9 cellular contexts compared by ENCODE assay signal in genomic region chr4:152382057-152382785, GRCh38.
DNase-seq lines count a peak whose midpoint lies in the region; ATAC-seq and TF ChIP-seq lines count a peak whose summit lies in the region.
"Had no signal": no experiment of that assay in that cellular context is flagged by ENCODE, and none has a peak within 500 bp of the region (broad histone marks: within the 10 kb centered on the region; RNA-seq: fewer than 3 reads in every experiment).

No MANE protein-coding gene starts in this region.

- peaks cover 0 to 45% (median 19%) of the 10 kb centered on the region in 6 donors for H3K4me1 ChIP-seq in spleen

- no peak for ATAC-seq in HG02642 (IDR thresholded peaks at IDR 0.05; ENCODE audit: poor library complexity, unreplicated experiment)

- intact Hi-C loops in spleen (cut with DNase I; ENCODE audit: low total_unique reads): no loop called here
- intact Hi-C loops in posterior vena cava (cut with DNase I): no loop called here

- H3K27ac ChIP-seq in spleen: peak overlapping the region in 7 of 8 donors; percentile 44 to 70 (median 58)
- H3K27ac ChIP-seq: SK-N-MC had no signal

- DNase-seq in NCI-H2196 (lab: John Stamatoyannopoulos, UW; ENCODE audit: unreplicated experiment) (peak; percentile 11), NCI-H2196 treated with DMSO at 0.1 percent for 48 hours (lab: John Stamatoyannopoulos, UW; ENCODE audit: unreplicated experiment) (no peak), M059J (ENCODE audit: low read depth) (peak; percentile 4), fibroblast of pulmonary artery (ENCODE audit: low read depth) (peak; percentile 17), spleen (no peak), posterior vena cava (ENCODE audit: low spot score) (no peak)
- no peak for DNase-seq in stimulated activated naive CD4-positive, alpha-beta T cell treated with Interleukin-2 at 50 U/mL for 16 hours (lab: John Stamatoyannopoulos, UW)

- H3K4me3 ChIP-seq in fibroblast of pulmonary artery (replicated peaks; ENCODE audit: low read depth, low read length) (peak overlapping the region; percentile 18), spleen (peak overlapping the region in 2 of 8 donors; percentile 16 to 27)
- H3K4me3 ChIP-seq: SK-N-MC had no signal

- no peaks in the 10 kb centered on the region for H3K9me3 ChIP-seq in spleen

- TF ChIP-seq POLR2A in spleen (IDR thresholded peaks at IDR 0.05): no peak

- H3K27me3 ChIP-seq in spleen (replicated peaks in 1 of 7): no peaks in the 10 kb centered on the region

- no peaks in the 10 kb centered on the region for H3K36me3 ChIP-seq in spleen

- TF ChIP-seq CTCF in fibroblast of pulmonary artery (IDR thresholded peaks at IDR 0.05; ENCODE audit: low read length, missing control alignments) (no peak), spleen (IDR thresholded peaks at IDR 0.05 in 8 of 11, conservative IDR thresholded peaks at IDR 0.05 in 3 of 11) (no peak)

- 52 to 72% (median 62%) methylated on average over 4 of the region's 4 CpGs for WGBS in spleen, 5 donors

Comparison
In these comparisons a context has a peak if more than half of its experiments do, and no peak if none do; other contexts are left out.
1. DNase-seq: peak in NCI-H2196 (single experiment), M059J (single experiment) and fibroblast of pulmonary artery (single experiment); none in NCI-H2196 treated with DMSO at 0.1 percent for 48 hours (single experiment), spleen (single experiment), posterior vena cava (single experiment) and stimulated activated naive CD4-positive, alpha-beta T cell treated with Interleukin-2 at 50 U/mL for 16 hours (single experiment).